In genomic region chr17:40374965-40375498, GRCh38 we compare ENCODE assay signal across 1 cellular context.
TF ChIP-seq lines count a peak whose summit lies in the region.

No MANE protein-coding gene starts in this region.

TF ChIP-seq in HepG2, 621 proteins besides CTCF, POLR2A, EP300 and RAD21:
- no peak for TF ChIP-seq PTBP1 (IDR thresholded peaks at IDR 0.05; ENCODE audit: low read depth, low read length, poor library complexity, severe bottlenecking)
- peak; percentile 15; the same call in 1 of the 2 replicates for TF ChIP-seq RFX1 (IDR thresholded peaks at IDR 0.05)
TF ChIP-seq in HepG2: peak in this region for 1.
